Comparison of ENCODE assay signal across 8 cellular contexts in genomic region chr10:70052462-70053211, GRCh38. TPM values are rescaled to one million over a fixed set of nuclear protein-coding genes. Genes with fewer than 3 reads are reported as not detected.
A peak's percentile ranks its signal among the peaks of the same experiment; 100 is the strongest.
DNase-seq lines count a peak whose midpoint lies in the region; ATAC-seq and TF ChIP-seq lines count a peak whose summit lies in the region.

Gene MACROH2A2, plus strand, starts transcription at chr10:70052846. Its CDS starts 22,813 bp downstream, at chr10:70075659.

- DNase-seq in A172 (ENCODE audit: low spot score) (peak; percentile 45), GM13976 (ENCODE audit: low spot score) (peak; percentile 34), NT2/D1 (ENCODE audit: low read depth, low spot score) (peak; percentile 57), caudate nucleus (lab: John Stamatoyannopoulos, UW) (peak in 51 of 61 donors; percentile 14 to 84 (median 49)), iPS-NIHi7 (ENCODE audit: extremely low spot score) (peak; percentile 85), sigmoid colon (peak; percentile 79), Kasumi-1 (lab: John Stamatoyannopoulos, UW) (no peak)

- H3K27me3 ChIP-seq in NT2/D1 (ENCODE audit: insufficient read depth, insufficient read length), result peaks cover 13% of the 10 kb centered on the region
- no peaks in the 10 kb centered on the region for H3K27me3 ChIP-seq in sigmoid colon

- 1 to 2% methylated on average over 58 of the region's 58 CpGs for WGBS in sigmoid colon, 2 donors

- no peaks in the 10 kb centered on the region for H3K36me3 ChIP-seq in NT2/D1 (ENCODE audit: insufficient read depth, insufficient read length, low read length)
- H3K36me3 ChIP-seq in sigmoid colon, result no peaks in the 10 kb centered on the region

- peak within 1 kb of the TSS; percentile 83 for H3K9ac ChIP-seq in NT2/D1 (ENCODE audit: insufficient read length, low read depth)

- intact Hi-C loops in sigmoid colon (cut with DNase I), result no loop called here

- TF ChIP-seq POLR2A in sigmoid colon (IDR thresholded peaks at IDR 0.05) (no peak), GM18505 (IDR thresholded peaks at IDR 0.05; ENCODE audit: borderline replicate concordance, extremely low read depth, insufficient read depth, insufficient read length) (no peak)

- ATAC-seq in GM18505 (IDR thresholded peaks at IDR 0.05; ENCODE audit: unreplicated experiment), result no peak

- H3K27ac ChIP-seq in caudate nucleus (ENCODE audit: low read depth, low read length) (peak within 1 kb of the TSS; percentile 58), sigmoid colon (peak within 1 kb of the TSS; percentile 74 to 80 (median 76))

- in situ Hi-C loops in GM13976 (cut with MboI; ENCODE audit: low sequenced_read_pairs, unreplicated experiment), result no loop called here

- H3K4me3 ChIP-seq in NT2/D1 (ENCODE audit: insufficient read length, low read depth) (peak within 1 kb of the TSS; percentile 70), sigmoid colon (peak within 1 kb of the TSS; percentile 62 to 82 (median 76))

- TF ChIP-seq EP300 in sigmoid colon (IDR thresholded peaks at IDR 0.05), result no peak

- H3K9me3 ChIP-seq in NT2/D1 (ENCODE audit: insufficient read depth, low read length), result no peaks in the 10 kb centered on the region
- H3K9me3 ChIP-seq in sigmoid colon, result no peaks in the 10 kb centered on the region

- TF ChIP-seq CTCF in GM13976 (IDR thresholded peaks at IDR 0.05; ENCODE audit: borderline replicate concordance, control extremely low read depth, extremely low read depth, insufficient read depth, missing control alignments) (no peak), sigmoid colon (IDR thresholded peaks at IDR 0.05) (peak in 3 of 4 experiments; percentile 7 to 31 (median 25))

- H3K4me1 ChIP-seq in NT2/D1 (ENCODE audit: insufficient read depth, insufficient read length) (no peaks in the 10 kb centered on the region), sigmoid colon (peaks cover 0 to 19% (median 18%) of the 10 kb centered on the region in 4 donors)

RNA-seq across cellular contexts. Expression of gene MACROH2A2, which starts in this region (rescaled TPM):
- total RNA-seq in A172 (2014; rRNA removed; shearing (Covaris generic)), result 12.7 and 15.0 TPM in 2 replicates
- total RNA-seq in sigmoid colon, result 10 to 100 TPM in 3 of 4 donors, 1 to 10 TPM in 1; 6.4 to 19.4 (median 12.6) TPM
- 10 to 100 TPM in 1 of 3 donors, 1 to 10 TPM in 2; 4.8 to 16.4 (median 6.0) TPM for polyA plus RNA-seq in sigmoid colon

Comparison
In these comparisons a context has a peak if more than half of its experiments do, and no peak if none do; other contexts are left out.
1. DNase-seq: peak in A172 (single experiment), GM13976 (single experiment), NT2/D1 (single experiment), caudate nucleus (51 of 61), iPS-NIHi7 (single experiment) and sigmoid colon (single experiment); none in Kasumi-1 (0 of 2).